In the genomic region with DNA sequence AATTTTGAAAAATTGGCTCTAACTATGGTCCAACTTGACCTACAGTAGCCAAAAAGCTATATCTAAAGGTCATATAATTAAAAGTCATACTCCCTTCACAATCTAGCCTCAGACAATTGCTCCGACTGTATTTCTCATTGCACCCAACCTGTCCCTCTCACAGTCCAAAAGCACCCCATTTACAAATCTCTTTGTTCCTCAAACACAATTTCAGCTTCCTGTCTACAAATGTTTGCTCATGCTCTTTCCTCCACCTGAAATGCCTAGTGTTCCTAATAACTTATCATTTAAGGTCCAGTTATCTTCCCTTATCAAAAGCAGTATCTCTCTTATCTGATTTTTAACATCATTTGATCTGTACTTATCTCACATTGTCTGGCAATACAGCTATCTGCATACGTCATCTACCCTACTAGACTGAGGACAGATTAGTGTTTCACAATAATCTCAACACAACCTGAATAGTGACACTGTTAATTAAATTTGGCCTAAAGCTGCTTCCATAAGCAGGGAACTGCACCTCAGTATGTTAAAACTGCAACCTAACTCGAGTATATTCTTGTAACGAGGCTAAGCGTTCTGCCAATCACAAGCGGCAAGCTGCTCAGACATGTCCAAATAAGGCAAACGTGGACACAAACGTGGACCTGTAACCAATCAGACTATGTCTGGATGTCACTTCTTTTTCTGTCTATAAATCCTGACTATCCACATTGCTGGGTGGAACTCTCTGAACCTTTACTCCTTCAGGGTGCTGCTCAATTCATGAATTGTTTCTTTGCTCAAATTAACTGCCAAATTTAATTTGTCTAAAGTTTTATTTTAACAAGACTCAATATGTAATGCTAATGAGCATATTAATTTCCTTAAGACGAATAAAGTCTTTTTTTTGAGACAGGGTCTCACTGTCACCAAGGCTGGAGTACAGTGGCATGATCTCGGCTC, we compare ENCODE assay signal across 13 cellular contexts. TPM values are rescaled to one million over a fixed set of nuclear protein-coding genes. Genes with fewer than 3 reads are reported as not detected.
A peak's percentile ranks its signal among the peaks of the same experiment; 100 is the strongest.
DNase-seq lines count a peak whose midpoint lies in the region; ATAC-seq and TF ChIP-seq lines count a peak whose summit lies in the region.
"Had no signal": no experiment of that assay in that cellular context is flagged by ENCODE, and none has a peak within 500 bp of the region (broad histone marks: within the 10 kb centered on the region; RNA-seq: fewer than 3 reads in every experiment).

No MANE protein-coding gene starts in this region.

- H3K36me3 ChIP-seq in endodermal cell (ENCODE audit: control insufficient read depth, insufficient read depth, low read length) (peaks cover 12% of the 10 kb centered on the region), spleen (no peaks in the 10 kb centered on the region)
- H3K36me3 ChIP-seq in effector memory CD4-positive, alpha-beta T cell (ENCODE audit: control insufficient read depth, insufficient read depth, low read length): no peaks in the 10 kb centered on the region
- H3K36me3 ChIP-seq: SJSA1 had no signal

- H3K4me1 ChIP-seq in endodermal cell (ENCODE audit: control insufficient read depth, insufficient read depth, low read length) (peaks cover 5% of the 10 kb centered on the region), spleen (peaks cover 53 to 100% (median 98%) of the 10 kb centered on the region in 6 donors)
- peaks cover 18% of the 10 kb centered on the region for H3K4me1 ChIP-seq in effector memory CD4-positive, alpha-beta T cell (ENCODE audit: control insufficient read depth, insufficient read depth, low read length, poor library complexity, severe bottlenecking)
- H3K4me1 ChIP-seq: SJSA1 had no signal

- H3K27ac Mint-ChIP-seq in activated CD8-positive, alpha-beta T cell treated with anti-CD3 and anti-CD28 coated beads for 36 hours: peak overlapping the region; percentile 39
- no peak overlapping the region for H3K27ac Mint-ChIP-seq in activated CD8-positive, alpha-beta T cell treated with anti-CD3 and anti-CD28 coated beads, Interleukin-2, amount 10 ng/mL, durations not matched to agents 7 days and 5 days
- H3K27ac Mint-ChIP-seq in T-helper 17 cell: peak overlapping the region; percentile 54
- H3K27ac Mint-ChIP-seq in endodermal cell: peak overlapping the region; percentile 28

- H3K36me3 Mint-ChIP-seq in activated CD8-positive, alpha-beta T cell treated with anti-CD3 and anti-CD28 coated beads for 36 hours (ENCODE audit: low read depth): peaks cover 43% of the 10 kb centered on the region
- H3K36me3 Mint-ChIP-seq in activated CD8-positive, alpha-beta T cell treated with anti-CD3 and anti-CD28 coated beads, Interleukin-2, amount 10 ng/mL, durations not matched to agents 7 days and 5 days (ENCODE audit: low read depth): peaks cover 41% of the 10 kb centered on the region
- H3K36me3 Mint-ChIP-seq in T-helper 17 cell (ENCODE audit: low read depth) (no peaks in the 10 kb centered on the region), endodermal cell (ENCODE audit: low read depth) (peaks cover 10% of the 10 kb centered on the region)

- CTCF ChIA-PET in activated CD8-positive, alpha-beta T cell treated with anti-CD3 and anti-CD28 coated beads for 36 hours (lab: Charles Lee): interaction anchor here (0.9 to 2.2 kb wide), 6 partner anchors 11 to 166 kb away, joined by 3 to 7 read pairs (median 4); no protein-coding TSS in a partner anchor
- CTCF ChIA-PET in activated CD8-positive, alpha-beta T cell treated with anti-CD3 and anti-CD28 coated beads, Interleukin-2, amount 10 ng/mL, durations not matched to agents 7 days and 5 days (lab: Charles Lee): interaction anchor here (1.2 to 4.6 kb wide), 3 partner anchors 11 to 166 kb away, joined by 5 to 33 read pairs (median 21); no protein-coding TSS in a partner anchor

- intact Hi-C loops in activated CD8-positive, alpha-beta T cell treated with anti-CD3 and anti-CD28 coated beads for 36 hours (cut with micrococcal nuclease): no loop called here
- intact Hi-C loops in spleen (cut with DNase I; ENCODE audit: low total_unique reads): no loop called here

- POLR2A ChIA-PET in activated CD8-positive, alpha-beta T cell treated with anti-CD3 and anti-CD28 coated beads for 36 hours (lab: Charles Lee): interaction anchor here (0.6 to 6.0 kb wide), 6 partner anchors 10 to 416 kb away, joined by 3 to 31 read pairs (median 4); a partner anchor contains a TSS
- POLR2A ChIA-PET in activated CD8-positive, alpha-beta T cell treated with anti-CD3 and anti-CD28 coated beads, Interleukin-2, amount 10 ng/mL, durations not matched to agents 7 days and 5 days (lab: Charles Lee): interaction anchor here (0.5 to 1.7 kb wide), 3 partner anchors 16 to 333 kb away, joined by 3 to 4 read pairs (median 4); a partner anchor contains a TSS

- H3K27me3 Mint-ChIP-seq in activated CD8-positive, alpha-beta T cell treated with anti-CD3 and anti-CD28 coated beads for 36 hours: no peaks in the 10 kb centered on the region
- H3K27me3 Mint-ChIP-seq in activated CD8-positive, alpha-beta T cell treated with anti-CD3 and anti-CD28 coated beads, Interleukin-2, amount 10 ng/mL, durations not matched to agents 7 days and 5 days (ENCODE audit: low read depth): no peaks in the 10 kb centered on the region
- H3K27me3 Mint-ChIP-seq in T-helper 17 cell (no peaks in the 10 kb centered on the region), endodermal cell (ENCODE audit: insufficient read depth) (no peaks in the 10 kb centered on the region)

- ATAC-seq in activated CD8-positive, alpha-beta T cell treated with anti-CD3 and anti-CD28 coated beads for 36 hours: no peak
- ATAC-seq in activated CD8-positive, alpha-beta T cell treated with anti-CD3 and anti-CD28 coated beads, Interleukin-2, amount 10 ng/mL, durations not matched to agents 7 days and 5 days: no peak
- ATAC-seq in T-helper 17 cell: peak; percentile 44

- TF ChIP-seq CTCF in activated CD8-positive, alpha-beta T cell treated with anti-CD3 and anti-CD28 coated beads for 36 hours (IDR thresholded peaks at IDR 0.05): no peak
- TF ChIP-seq CTCF in endodermal cell (conservative IDR thresholded peaks at IDR 0.05) (no peak), spleen (IDR thresholded peaks at IDR 0.05 in 8 of 11, conservative IDR thresholded peaks at IDR 0.05 in 3 of 11) (no peak)

- H3K27me3 ChIP-seq in endodermal cell (ENCODE audit: control insufficient read depth, insufficient read depth, low read length, poor library complexity, severe bottlenecking) (no peaks in the 10 kb centered on the region), spleen (replicated peaks in 1 of 7) (no peaks in the 10 kb centered on the region)
- H3K27me3 ChIP-seq in effector memory CD4-positive, alpha-beta T cell (replicated peaks; ENCODE audit: control insufficient read depth, insufficient read depth, low read length, poor library complexity, severe bottlenecking): no peaks in the 10 kb centered on the region
- H3K27me3 ChIP-seq: SJSA1 had no signal

- H3K27ac ChIP-seq in endodermal cell (ENCODE audit: low read depth, low read length) (no peak overlapping the region), spleen (peak overlapping the region in 6 of 8 donors; percentile 20 to 74 (median 48))
- H3K27ac ChIP-seq in effector memory CD4-positive, alpha-beta T cell (ENCODE audit: insufficient read depth, low read length, poor library complexity, severe bottlenecking): no peak overlapping the region
- H3K27ac ChIP-seq: SJSA1 had no signal

- H3K4me3 Mint-ChIP-seq in activated CD8-positive, alpha-beta T cell treated with anti-CD3 and anti-CD28 coated beads for 36 hours: no peak overlapping the region
- no peak overlapping the region for H3K4me3 Mint-ChIP-seq in activated CD8-positive, alpha-beta T cell treated with anti-CD3 and anti-CD28 coated beads, Interleukin-2, amount 10 ng/mL, durations not matched to agents 7 days and 5 days
- H3K4me3 Mint-ChIP-seq in T-helper 17 cell (peak overlapping the region; percentile 77), endodermal cell (no peak overlapping the region)

- H3K9me3 Mint-ChIP-seq in activated CD8-positive, alpha-beta T cell treated with anti-CD3 and anti-CD28 coated beads for 36 hours: peaks cover 6% of the 10 kb centered on the region
- no peaks in the 10 kb centered on the region for H3K9me3 Mint-ChIP-seq in activated CD8-positive, alpha-beta T cell treated with anti-CD3 and anti-CD28 coated beads, Interleukin-2, amount 10 ng/mL, durations not matched to agents 7 days and 5 days (ENCODE audit: insufficient read depth)
- peaks cover 1% of the 10 kb centered on the region for H3K9me3 Mint-ChIP-seq in endodermal cell

- H3K9ac ChIP-seq in endodermal cell (ENCODE audit: extremely low read depth, low read length, poor library complexity, severe bottlenecking): peak overlapping the region; percentile 17

- 81 to 89% methylated on average over 10 of the region's 10 CpGs for WGBS in endodermal cell (ENCODE audit: insufficient coverage in 1 of 2, insufficient read length in 1 of 2), 2 experiments
- WGBS in spleen, 5 donors: 70 to 84% (median 76%) methylated on average over 10 of the region's 10 CpGs

- no peak for TF ChIP-seq POLR2A in spleen (IDR thresholded peaks at IDR 0.05)

- no peak for DNase-seq in activated CD8-positive, alpha-beta T cell treated with anti-CD3 and anti-CD28 coated beads for 36 hours
- DNase-seq in activated CD8-positive, alpha-beta T cell treated with anti-CD3 and anti-CD28 coated beads, Interleukin-2, amount 10 ng/mL, durations not matched to agents 7 days and 5 days: no peak
- no peak for DNase-seq in T-helper 17 cell
- DNase-seq in endodermal cell: no peak
- no peak for DNase-seq in spleen
- no peak for DNase-seq in stimulated activated CD4-positive, alpha-beta T cell treated with anti-CD3 and anti-CD28 coated beads, Interleukin-2, amount 100 ng/mL, for 24 hours
- no peak for DNase-seq in AML-193 (lab: John Stamatoyannopoulos, UW)
- no peak for DNase-seq in effector memory CD4-positive, alpha-beta T cell
- DNase-seq: ACHN; activated CD4-positive, alpha-beta T cell treated with anti-CD3 and anti-CD28 coated beads for 1 hour; DMS53; NK-92 treated with Interleukin-12 subunit alpha and Interleukin-12 subunit beta, amount 100 ng/mL, for 24 hours had no signal

- H3K4me3 ChIP-seq in endodermal cell (ENCODE audit: low read length) (peak overlapping the region; percentile 67), spleen (peak overlapping the region in 1 of 8 donors; percentile 11)
- H3K4me3 ChIP-seq in effector memory CD4-positive, alpha-beta T cell (ENCODE audit: insufficient read depth, low read depth, low read length, poor library complexity, severe bottlenecking): no peak overlapping the region
- H3K4me3 ChIP-seq: SJSA1 had no signal

- no peaks in the 10 kb centered on the region for H3K9me3 ChIP-seq in T-helper 17 cell (ENCODE audit: control insufficient read depth, low read length, poor library complexity, severe bottlenecking)
- no peaks in the 10 kb centered on the region for H3K9me3 ChIP-seq in endodermal cell (ENCODE audit: control insufficient read depth, low read length)
- H3K9me3 ChIP-seq in spleen: peaks cover 0 to 6% (median 0%) of the 10 kb centered on the region in 8 donors
- no peaks in the 10 kb centered on the region for H3K9me3 ChIP-seq in effector memory CD4-positive, alpha-beta T cell (ENCODE audit: control insufficient read depth, low read length)
- H3K9me3 ChIP-seq: SJSA1 had no signal

- H3K4me1 Mint-ChIP-seq in activated CD8-positive, alpha-beta T cell treated with anti-CD3 and anti-CD28 coated beads for 36 hours (ENCODE audit: low read depth): peaks cover 80% of the 10 kb centered on the region
- H3K4me1 Mint-ChIP-seq in activated CD8-positive, alpha-beta T cell treated with anti-CD3 and anti-CD28 coated beads, Interleukin-2, amount 10 ng/mL, durations not matched to agents 7 days and 5 days (ENCODE audit: low read depth): peaks cover 62% of the 10 kb centered on the region
- peaks cover 53% of the 10 kb centered on the region for H3K4me1 Mint-ChIP-seq in T-helper 17 cell
- H3K4me1 Mint-ChIP-seq in endodermal cell: peaks cover 20% of the 10 kb centered on the region

RNA-seq across cellular contexts. Expression of a gene that starts 15.9 kb away (rescaled TPM):
- 10 to 100 TPM; 57.5 to 61.2 TPM for total RNA-seq in activated CD8-positive, alpha-beta T cell treated with anti-CD3 and anti-CD28 coated beads for 36 hours
- total RNA-seq in activated CD8-positive, alpha-beta T cell treated with anti-CD3 and anti-CD28 coated beads, Interleukin-2, amount 10 ng/mL, durations not matched to agents 7 days and 5 days: 100 to 1,000 TPM; 110 to 115 TPM
- total RNA-seq in T-helper 17 cell (100 to 1,000 TPM; 122 to 124 TPM), endodermal cell (100 to 1,000 TPM; 120 to 129 TPM), spleen (100 to 1,000 TPM; 220 to 500 (median 354) TPM)
- 126 TPM for polyA plus RNA-seq in endodermal cell (2013, experiment 1 of 2)
- polyA plus RNA-seq in endodermal cell (2013, experiment 2 of 2): 130 TPM
- polyA plus RNA-seq in spleen: 10 to 100 TPM; 42.9 to 76.8 (median 55.3) TPM

Comparison
In these comparisons a context has a peak if more than half of its experiments do, and no peak if none do; other contexts are left out.
1. H3K27ac ChIP-seq: peak in spleen (6 of 8); none in endodermal cell (single experiment) and effector memory CD4-positive, alpha-beta T cell (single experiment).